Comparison of ENCODE assay signal across 1 cellular context in genomic region chr9:119370816-119371215, GRCh38.
TF ChIP-seq lines count a peak whose summit lies in the region.

No MANE protein-coding gene starts in this region.

TF ChIP-seq in SK-N-SH, 30 proteins besides CTCF, POLR2A, EP300 and RAD21 (continued from another document):
- TF ChIP-seq, protein P1, sequence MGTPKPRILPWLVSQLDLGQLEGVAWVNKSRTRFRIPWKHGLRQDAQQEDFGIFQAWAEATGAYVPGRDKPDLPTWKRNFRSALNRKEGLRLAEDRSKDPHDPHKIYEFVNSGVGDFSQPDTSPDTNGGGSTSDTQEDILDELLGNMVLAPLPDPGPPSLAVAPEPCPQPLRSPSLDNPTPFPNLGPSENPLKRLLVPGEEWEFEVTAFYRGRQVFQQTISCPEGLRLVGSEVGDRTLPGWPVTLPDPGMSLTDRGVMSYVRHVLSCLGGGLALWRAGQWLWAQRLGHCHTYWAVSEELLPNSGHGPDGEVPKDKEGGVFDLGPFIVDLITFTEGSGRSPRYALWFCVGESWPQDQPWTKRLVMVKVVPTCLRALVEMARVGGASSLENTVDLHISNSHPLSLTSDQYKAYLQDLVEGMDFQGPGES (IDR thresholded peaks at IDR 0.05; ENCODE audit: low read depth, low read length) = no peak
- TF ChIP-seq, protein P2, sequence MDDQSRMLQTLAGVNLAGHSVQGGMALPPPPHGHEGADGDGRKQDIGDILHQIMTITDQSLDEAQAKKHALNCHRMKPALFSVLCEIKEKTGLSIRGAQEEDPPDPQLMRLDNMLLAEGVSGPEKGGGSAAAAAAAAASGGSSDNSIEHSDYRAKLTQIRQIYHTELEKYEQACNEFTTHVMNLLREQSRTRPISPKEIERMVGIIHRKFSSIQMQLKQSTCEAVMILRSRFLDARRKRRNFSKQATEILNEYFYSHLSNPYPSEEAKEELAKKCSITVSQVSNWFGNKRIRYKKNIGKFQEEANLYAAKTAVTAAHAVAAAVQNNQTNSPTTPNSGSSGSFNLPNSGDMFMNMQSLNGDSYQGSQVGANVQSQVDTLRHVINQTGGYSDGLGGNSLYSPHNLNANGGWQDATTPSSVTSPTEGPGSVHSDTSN (IDR thresholded peaks at IDR 0.05) = no peak
- TF ChIP-seq FOXJ3 (CRISPR knock-in tag; IDR thresholded peaks at IDR 0.05) (no peak), YY1 (IDR thresholded peaks at IDR 0.05; ENCODE audit: low read depth) (no peak), SIN3A (IDR thresholded peaks at IDR 0.05; ENCODE audit: borderline replicate concordance, low read depth, low read length) (no peak), JUND (IDR thresholded peaks at IDR 0.05) (no peak)
- TF ChIP-seq, protein P3, sequence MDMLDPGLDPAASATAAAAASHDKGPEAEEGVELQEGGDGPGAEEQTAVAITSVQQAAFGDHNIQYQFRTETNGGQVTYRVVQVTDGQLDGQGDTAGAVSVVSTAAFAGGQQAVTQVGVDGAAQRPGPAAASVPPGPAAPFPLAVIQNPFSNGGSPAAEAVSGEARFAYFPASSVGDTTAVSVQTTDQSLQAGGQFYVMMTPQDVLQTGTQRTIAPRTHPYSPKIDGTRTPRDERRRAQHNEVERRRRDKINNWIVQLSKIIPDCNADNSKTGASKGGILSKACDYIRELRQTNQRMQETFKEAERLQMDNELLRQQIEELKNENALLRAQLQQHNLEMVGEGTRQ (IDR thresholded peaks at IDR 0.05; ENCODE audit: borderline replicate concordance, low read depth, low read length) = no peak
